Comparison of ENCODE assay signal across 8 cellular contexts in the genomic region with DNA sequence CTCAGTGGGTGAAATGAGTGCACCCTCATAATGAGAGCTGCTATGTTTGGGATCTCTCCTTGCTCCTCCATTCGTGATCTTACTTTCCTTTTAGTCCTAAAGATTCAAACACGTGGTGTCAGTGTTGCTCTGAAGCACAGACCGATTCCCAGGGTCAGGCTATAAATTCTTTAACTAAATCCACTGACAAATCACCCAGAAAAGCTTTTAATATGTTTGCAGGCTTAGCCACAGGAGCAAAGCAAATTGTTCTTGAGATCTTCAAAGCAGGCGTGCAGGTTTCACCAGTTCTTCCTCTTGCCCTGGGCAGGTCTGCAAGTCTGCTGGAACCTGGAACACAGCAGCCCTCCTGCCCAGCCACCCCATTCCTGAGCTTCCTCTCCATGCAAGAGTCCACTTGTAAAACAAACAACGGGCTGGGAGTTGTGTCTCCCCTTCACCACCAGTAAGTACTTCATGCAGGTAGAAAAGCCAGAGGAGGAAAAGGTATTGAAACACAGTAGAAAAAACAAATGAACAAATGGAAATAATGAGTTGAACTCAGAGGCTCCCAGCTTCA.
A peak's percentile ranks its signal among the peaks of the same experiment; 100 is the strongest.
DNase-seq lines count a peak whose midpoint lies in the region; ATAC-seq and TF ChIP-seq lines count a peak whose summit lies in the region.

No MANE protein-coding gene starts in this region.

- no peak overlapping the region for H4K8ac ChIP-seq in neuronal stem cell (ENCODE audit: low read depth, low read length)

- no peaks in the 10 kb centered on the region for H3K79me1 ChIP-seq in neuronal stem cell (ENCODE audit: low read depth, low read length)

- no peaks in the 10 kb centered on the region for H3K9me2 ChIP-seq in OCI-LY7 (ENCODE audit: insufficient read depth, low read length)

- TSS peak; percentile 90 for BruUV-seq in OCI-LY7 (replicated peaks; lab: Mats Ljungman, UMichigan)

- no peaks in the 10 kb centered on the region for H3K27me3 ChIP-seq in neuronal stem cell (ENCODE audit: control insufficient read depth in 3 of 3, insufficient read depth in 3 of 3, low read depth in 1 of 3, low read length in 3 of 3)

- H2BK120ac ChIP-seq in neuronal stem cell (ENCODE audit: low read depth, low read length), result no peak overlapping the region

- H3K4me1 ChIP-seq in OCI-LY7 (ENCODE audit: insufficient read depth, low read length, poor library complexity, severe bottlenecking) (peaks cover 99% of the 10 kb centered on the region), neuronal stem cell (ENCODE audit: control insufficient read depth in 2 of 2, insufficient read depth in 1 of 2, low read depth in 1 of 2, low read length in 2 of 2) (peaks cover 12 to 21% of the 10 kb centered on the region in 2 donors)

- no peaks in the 10 kb centered on the region for H3K9me3 ChIP-seq in OCI-LY7 (ENCODE audit: low read length)
- no peaks in the 10 kb centered on the region for H3K9me3 ChIP-seq in neuronal stem cell (replicated peaks in 1 of 2; ENCODE audit: control insufficient read depth in 2 of 2, insufficient read depth in 1 of 2, low read depth in 1 of 2, low read length in 2 of 2)

- H4K91ac ChIP-seq in neuronal stem cell (ENCODE audit: low read depth, low read length, poor library complexity), result no peak overlapping the region

- H2BK12ac ChIP-seq in neuronal stem cell (ENCODE audit: low read length), result no peak overlapping the region

- no peaks in the 10 kb centered on the region for H4K20me1 ChIP-seq in OCI-LY7 (ENCODE audit: insufficient read depth, low read length)

- peak; percentile 82 for DNase-seq in ELF-1 (ENCODE audit: low read depth, low spot score)
- peak; percentile 55 for DNase-seq in OCI-LY7 (ENCODE audit: low spot score)
- DNase-seq in neuronal stem cell (ENCODE audit: low spot score), result no peak
- no peak for DNase-seq in COR-L47 (lab: John Stamatoyannopoulos, UW)
- DNase-seq in NCI-H1694 treated with DMSO at 0.1 percent for 48 hours (lab: John Stamatoyannopoulos, UW), result no peak
- no peak for DNase-seq in NCI-H2081 (lab: John Stamatoyannopoulos, UW)
- DNase-seq in stimulated activated CD4-positive, alpha-beta T cell treated with anti-CD3 and anti-CD28 coated beads, Interleukin-4, amount 100 ng/mL, for 4 hours, result no peak

- H3K9ac ChIP-seq in neuronal stem cell (ENCODE audit: low read depth, low read length, poor library complexity), result no peak overlapping the region

- no peak overlapping the region for H2BK15ac ChIP-seq in neuronal stem cell (ENCODE audit: low read length)

- no peak overlapping the region for H2BK5ac ChIP-seq in neuronal stem cell (ENCODE audit: low read length)

- ATAC-seq in esophagus mucosa, result peak; percentile 91

- H3K79me2 ChIP-seq in OCI-LY7 (ENCODE audit: insufficient read depth, low read depth, low read length), result 0 out of 2 replicates have a peak, but pooled peaks cover 6% of the 10 kb centered on the region

- no peak overlapping the region for H2AK5ac ChIP-seq in neuronal stem cell (ENCODE audit: low read depth, low read length)

- H3K4me3 ChIP-seq in OCI-LY7 (ENCODE audit: low read depth, low read length, poor library complexity, severe bottlenecking) (peak overlapping the region; percentile 58), neuronal stem cell (ENCODE audit: low read length in 2 of 2) (no peak overlapping the region)

- no peak overlapping the region for H3K23ac ChIP-seq in neuronal stem cell (ENCODE audit: low read depth, low read length, poor library complexity)

- H3K14ac ChIP-seq in neuronal stem cell (ENCODE audit: low read length), result no peak overlapping the region

- WGBS in neuronal stem cell (ENCODE audit: extremely low coverage in 2 of 2, insufficient read length in 2 of 2, insufficient replicate concordance in 1 of 2), 2 donors, result no CpG with 5 or more reads among the region's 5 CpGs

- H3K4me2 ChIP-seq in OCI-LY7 (ENCODE audit: low read length), result peak overlapping the region; percentile 72
- H3K4me2 ChIP-seq in neuronal stem cell (ENCODE audit: insufficient read depth, low read length, poor library complexity, severe bottlenecking), result no peak overlapping the region

- H3K36me3 ChIP-seq in OCI-LY7 (ENCODE audit: insufficient read depth, low read length), result no peaks in the 10 kb centered on the region
- H3K36me3 ChIP-seq in neuronal stem cell (replicated peaks in 1 of 2; ENCODE audit: control insufficient read depth in 2 of 2, insufficient read depth in 2 of 2, low read length in 2 of 2), result no peaks in the 10 kb centered on the region

- POLR2A ChIA-PET in OCI-LY7 (lab: Charles Lee), result interaction anchor here (0.6 to 3.3 kb wide), 39 partner anchors 9 to 345 kb away, joined by 3 to 20 read pairs (median 5); a partner anchor contains a TSS

- TF ChIP-seq CTCF in OCI-LY7 (conservative IDR thresholded peaks at IDR 0.05; ENCODE audit: low read length), result peak; percentile 39; the same call in 1 of the 2 replicates

- peak overlapping the region; percentile 13 for H3K18ac ChIP-seq in neuronal stem cell (ENCODE audit: low read length)

- H2AFZ ChIP-seq in OCI-LY7 (ENCODE audit: low read length), result peak overlapping the region; percentile 83; the same call in 1 of the 2 replicates
- H2AFZ ChIP-seq in neuronal stem cell (ENCODE audit: low read length), result peak overlapping the region; percentile 83

- intact Hi-C loops in OCI-LY7 (cut with micrococcal nuclease; ENCODE audit: unreplicated experiment), result loop anchor here (1.0 to 10.0 kb wide), 7 partner anchors 23 to 917 kb away; a partner anchor contains a TSS

- peak overlapping the region; percentile 96 for H3K27ac ChIP-seq in OCI-LY7 (ENCODE audit: low read depth, low read length, poor library complexity, severe bottlenecking)
- H3K27ac ChIP-seq in neuronal stem cell (replicated peaks; ENCODE audit: low read length), result no peak overlapping the region

- no peak overlapping the region for H3K4ac ChIP-seq in neuronal stem cell (ENCODE audit: low read length)

- CTCF ChIA-PET in OCI-LY7 (lab: Charles Lee; ENCODE audit: unreplicated experiment), result interaction anchor here (1.2 to 2.0 kb wide), 4 partner anchors 21 to 187 kb away, joined by 3 to 7 read pairs (median 5); no protein-coding TSS in a partner anchor

Comparison
In these comparisons a context has a peak if more than half of its experiments do, and no peak if none do; other contexts are left out.
1. DNase-seq: peak in ELF-1 (single experiment) and OCI-LY7 (single experiment); none in neuronal stem cell (single experiment), COR-L47 (single experiment), NCI-H1694 treated with DMSO at 0.1 percent for 48 hours (single experiment), NCI-H2081 (0 of 2) and stimulated activated CD4-positive, alpha-beta T cell treated with anti-CD3 and anti-CD28 coated beads, Interleukin-4, amount 100 ng/mL, for 4 hours (0 of 2).